ENCODE assay signal across 26 cellular contexts in the genomic region with DNA sequence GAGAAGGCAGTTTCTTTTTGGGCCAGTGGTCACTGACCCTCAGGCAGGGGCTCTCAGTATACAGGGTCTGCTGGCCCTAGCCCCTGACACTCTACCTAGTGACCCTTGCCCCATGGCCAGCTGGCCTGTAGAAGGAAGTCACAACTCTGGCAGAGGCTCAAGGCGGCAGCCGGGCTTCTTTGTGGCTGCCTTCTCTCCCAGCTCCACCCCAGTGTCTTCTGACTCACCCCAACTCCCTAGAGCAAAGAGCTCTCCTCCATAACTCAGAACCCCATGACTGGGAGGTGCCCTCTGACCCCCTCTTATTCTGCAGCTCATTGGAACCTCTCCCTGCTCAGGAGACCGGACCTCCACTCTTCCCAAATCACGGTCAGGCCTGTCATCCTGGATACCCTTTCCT.
DNase-seq lines count a peak whose midpoint lies in the region; ATAC-seq and TF ChIP-seq lines count a peak whose summit lies in the region.
"Had no signal": no experiment of that assay in that cellular context is flagged by ENCODE, and none has a peak within 500 bp of the region (broad histone marks: within the 10 kb centered on the region; RNA-seq: fewer than 3 reads in every experiment).

No MANE protein-coding gene starts in this region.

- H3K36me3 Mint-ChIP-seq in MCF 10A (ENCODE audit: insufficient read depth, unreplicated experiment) (no peaks in the 10 kb centered on the region), GM23338 (ENCODE audit: low read depth) (peaks cover 16% of the 10 kb centered on the region; the same call in 2 of the 3 replicates)
- H3K36me3 Mint-ChIP-seq: brain had no signal

- H2AFZ ChIP-seq in GM23338: no peak overlapping the region
- H2AFZ ChIP-seq: PC-9 had no signal

- peaks cover 0 to 8% of the 10 kb centered on the region in 2 donors for H3K9me3 ChIP-seq in breast epithelium
- H3K9me3 ChIP-seq in mucosa of stomach (ENCODE audit: control insufficient read depth, low read length): peaks cover 4% of the 10 kb centered on the region

- POLR2A ChIA-PET in MCF 10A (lab: Yijun Ruan, JAX): no interaction called here

- ATAC-seq in esophagus mucosa (peak; percentile 81), GM21390 (IDR thresholded peaks at IDR 0.05; ENCODE audit: unreplicated experiment) (no peak), GM23338 (no peak), HG03280 (IDR thresholded peaks at IDR 0.05; ENCODE audit: unreplicated experiment) (no peak)
- ATAC-seq: left lobe of liver, T-helper 17 cell had no signal

- H3K36me3 ChIP-seq in breast epithelium: no peaks in the 10 kb centered on the region
- no peaks in the 10 kb centered on the region for H3K36me3 ChIP-seq in mucosa of stomach (ENCODE audit: control insufficient read depth, insufficient read depth, low read length)
- no peaks in the 10 kb centered on the region for H3K36me3 ChIP-seq in GM23338 (ENCODE audit: insufficient read depth)

- peak overlapping the region; percentile 40 for H3K9ac ChIP-seq in mucosa of stomach (ENCODE audit: low read length)

- no peak for TF ChIP-seq POLR2A in breast epithelium (IDR thresholded peaks at IDR 0.05)

- no peaks in the 10 kb centered on the region for H3K79me2 ChIP-seq in GM23338 (replicated peaks; ENCODE audit: insufficient read depth)

- H3K9me3 Mint-ChIP-seq in MCF 10A (ENCODE audit: unreplicated experiment) (no peaks in the 10 kb centered on the region), GM23338 (peaks cover 18% of the 10 kb centered on the region)

- peak; percentile 8 for DNase-seq in MCF 10A (ENCODE audit: unreplicated experiment)
- no peak for DNase-seq in breast epithelium (ENCODE audit: low spot score in 2 of 2)
- DNase-seq in ureter (ENCODE audit: low spot score): peak; percentile 54
- no peak for DNase-seq in GM23338 (ENCODE audit: low spot score)
- DNase-seq: 8988T; activated CD4-positive, alpha-beta T cell treated with anti-CD3 and anti-CD28 coated beads, Interleukin-2, amount 50 U/mL, for 1 hour; activated effector memory CD4-positive, alpha-beta T cell treated with Interleukin-2 at 50 U/mL for 16 hours; CD8-positive, alpha-beta memory T cell; DND-41; glutamatergic neuron; HFFc6; NCI-H1105 treated with DMSO at 0.1 percent for 48 hours; NCI-H345; nucleus accumbens; PC-9; stimulated activated CD4-positive, alpha-beta T cell treated with anti-CD3 and anti-CD28 coated beads, Interleukin-2, amount 100 ng/mL, for 48 hours; stimulated activated naive CD4-positive, alpha-beta T cell; T-helper 17 cell had no signal

- no TSS peak for BruUV-seq in MCF 10A (replicated peaks; lab: Mats Ljungman, UMichigan)

- H3K4me1 Mint-ChIP-seq in MCF 10A (ENCODE audit: insufficient read depth, unreplicated experiment): peaks cover 11% of the 10 kb centered on the region
- peaks cover 4% of the 10 kb centered on the region for H3K4me1 Mint-ChIP-seq in GM23338
- H3K4me1 Mint-ChIP-seq: CD8-positive, alpha-beta memory T cell; T-helper 17 cell had no signal

- intact Hi-C loops in MCF 10A (cut with micrococcal nuclease) (no loop called here), breast epithelium (cut with DNase I; ENCODE audit: low total_unique reads) (no loop called here)

- H3K4me2 ChIP-seq in GM23338: no peak overlapping the region
- H3K4me2 ChIP-seq: PC-9 had no signal

- H3K4me1 ChIP-seq in breast epithelium (no peaks in the 10 kb centered on the region), mucosa of stomach (ENCODE audit: control insufficient read depth, insufficient read depth, low read length) (peaks cover 71% of the 10 kb centered on the region), GM23338 (ENCODE audit: insufficient read depth) (no peaks in the 10 kb centered on the region)

- H3K27me3 Mint-ChIP-seq in MCF 10A (ENCODE audit: insufficient read depth, unreplicated experiment) (no peaks in the 10 kb centered on the region), GM23338 (ENCODE audit: insufficient read depth, low read depth, poor library complexity) (peaks cover under 1% of the 10 kb centered on the region)
- H3K27me3 Mint-ChIP-seq: T-helper 17 cell, type B pancreatic cell had no signal

- no peaks in the 10 kb centered on the region for H4K20me1 ChIP-seq in GM23338 (replicated peaks; ENCODE audit: insufficient read depth)

- H3K27ac Mint-ChIP-seq in MCF 10A (ENCODE audit: low read depth, unreplicated experiment): no peak overlapping the region
- H3K27ac Mint-ChIP-seq in GM23338: no peak overlapping the region
- H3K27ac Mint-ChIP-seq: CD8-positive, alpha-beta memory T cell; HFFc6; T-helper 17 cell had no signal

- no peak overlapping the region for H3K27ac ChIP-seq in breast epithelium
- no peak overlapping the region for H3K27ac ChIP-seq in GM23338 (ENCODE audit: low read depth)
- H3K27ac ChIP-seq: PC-9, VCaP had no signal

- CTCF ChIA-PET in MCF 10A (lab: Yijun Ruan, JAX): interaction anchor here (0.5 kb wide), 1 partner anchor 158 kb away, joined by 3 read pairs; no protein-coding TSS in a partner anchor

- peaks cover 0 to 3% of the 10 kb centered on the region in 2 donors for H3K27me3 ChIP-seq in breast epithelium
- H3K27me3 ChIP-seq in mucosa of stomach (ENCODE audit: control insufficient read depth, insufficient read depth, low read length): no peaks in the 10 kb centered on the region
- H3K27me3 ChIP-seq in GM23338 (ENCODE audit: insufficient read depth): no peaks in the 10 kb centered on the region

- no peaks in the 10 kb centered on the region for H3F3A ChIP-seq in GM23338 (replicated peaks; ENCODE audit: low read depth)

- no peak overlapping the region for H3K4me3 ChIP-seq in breast epithelium
- peak overlapping the region; percentile 29 for H3K4me3 ChIP-seq in mucosa of stomach (ENCODE audit: low read length)
- no peak overlapping the region for H3K4me3 ChIP-seq in GM23338
- H3K4me3 ChIP-seq: PC-9 had no signal

- H3K9me2 ChIP-seq in GM23338 (ENCODE audit: insufficient read depth): 0 out of 2 replicates have a peak, but pooled peaks cover 12% of the 10 kb centered on the region

- TF ChIP-seq CTCF in MCF 10A (IDR thresholded peaks at IDR 0.05; ENCODE audit: unreplicated experiment): no peak
- no peak for TF ChIP-seq CTCF in breast epithelium (IDR thresholded peaks at IDR 0.05)
- TF ChIP-seq CTCF in GM23338 (conservative IDR thresholded peaks at IDR 0.05; ENCODE audit: low read depth in 2 of 2): no peak

- H3K4me3 Mint-ChIP-seq in MCF 10A (ENCODE audit: unreplicated experiment) (no peak overlapping the region), GM23338 (no peak overlapping the region)
- H3K4me3 Mint-ChIP-seq: brain; CD8-positive, alpha-beta memory T cell; HFFc6; T-helper 17 cell; type B pancreatic cell had no signal

TF ChIP-seq in GM23338, 12 proteins besides CTCF, POLR2A, EP300 and RAD21:
- TF ChIP-seq, protein P1, sequence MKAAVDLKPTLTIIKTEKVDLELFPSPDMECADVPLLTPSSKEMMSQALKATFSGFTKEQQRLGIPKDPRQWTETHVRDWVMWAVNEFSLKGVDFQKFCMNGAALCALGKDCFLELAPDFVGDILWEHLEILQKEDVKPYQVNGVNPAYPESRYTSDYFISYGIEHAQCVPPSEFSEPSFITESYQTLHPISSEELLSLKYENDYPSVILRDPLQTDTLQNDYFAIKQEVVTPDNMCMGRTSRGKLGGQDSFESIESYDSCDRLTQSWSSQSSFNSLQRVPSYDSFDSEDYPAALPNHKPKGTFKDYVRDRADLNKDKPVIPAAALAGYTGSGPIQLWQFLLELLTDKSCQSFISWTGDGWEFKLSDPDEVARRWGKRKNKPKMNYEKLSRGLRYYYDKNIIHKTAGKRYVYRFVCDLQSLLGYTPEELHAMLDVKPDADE (IDR thresholded peaks at IDR 0.05): no peak
- TF ChIP-seq JUNB (IDR thresholded peaks at IDR 0.05; ENCODE audit: unreplicated experiment): no peak
- TF ChIP-seq ZNF331 (CRISPR knock-in tag; IDR thresholded peaks at IDR 0.05; ENCODE audit: low read depth): no peak

Comparison
In these comparisons a context has a peak if more than half of its experiments do, and no peak if none do; other contexts are left out.
1. DNase-seq: peak in MCF 10A (single experiment) and ureter (single experiment); none in breast epithelium (0 of 2) and GM23338 (single experiment).